ENCODE assay signal across 15 cellular contexts in genomic region chr11:122038543-122038942, GRCh38.
DNase-seq lines count a peak whose midpoint lies in the region; ATAC-seq and TF ChIP-seq lines count a peak whose summit lies in the region.
"Had no signal": no experiment of that assay in that cellular context is flagged by ENCODE, and none has a peak within 500 bp of the region (broad histone marks: within the 10 kb centered on the region; RNA-seq: fewer than 3 reads in every experiment).

No MANE protein-coding gene starts in this region.

- H3K4me3 ChIP-seq in GM23248 = no peak overlapping the region
- H3K4me3 ChIP-seq in SJSA1 = no peak overlapping the region
- no peak overlapping the region for H3K4me3 ChIP-seq in fibroblast of pulmonary artery (replicated peaks; ENCODE audit: low read depth, low read length)
- no peak overlapping the region for H3K4me3 ChIP-seq in aorta (ENCODE audit: low read length in 2 of 2)
- H3K4me3 ChIP-seq: hepatocyte, spleen, uterus had no signal

- ATAC-seq in aorta (ENCODE audit: low FRiP score) = no peak
- no peak for ATAC-seq in GM18517 (IDR thresholded peaks at IDR 0.05; ENCODE audit: unreplicated experiment)
- ATAC-seq in GM21515 (IDR thresholded peaks at IDR 0.05; ENCODE audit: unreplicated experiment) = no peak
- ATAC-seq: activated CD4-positive, CD25-positive, alpha-beta regulatory T cell treated with anti-CD3 and anti-CD28 coated beads, Interleukin-2, amount 50 U/mL, for 24 hours had no signal

- peaks cover 6% of the 10 kb centered on the region; the same call in 1 of the 2 replicates for H3K79me2 ChIP-seq in GM23248 (ENCODE audit: insufficient read depth)
- H3K79me2 ChIP-seq: hepatocyte had no signal

- in situ Hi-C loops in GM23248 (cut with MboI) = no loop called here

- no peak overlapping the region for H3K4me3 Mint-ChIP-seq in osteocyte (ENCODE audit: unreplicated experiment)
- H3K4me3 Mint-ChIP-seq: naive B cell had no signal

- peaks cover 55% of the 10 kb centered on the region for H3K4me1 Mint-ChIP-seq in osteocyte (ENCODE audit: unreplicated experiment)
- H3K4me1 Mint-ChIP-seq: naive B cell had no signal

- H3K36me3 Mint-ChIP-seq in osteocyte (ENCODE audit: unreplicated experiment) = no peaks in the 10 kb centered on the region
- H3K36me3 Mint-ChIP-seq: naive B cell had no signal

- H2AFZ ChIP-seq in GM23248 = no peak overlapping the region
- H2AFZ ChIP-seq: hepatocyte had no signal

- intact Hi-C loops in aorta (cut with DNase I) = loop anchor here in 1 of 2 donors (5.0 kb wide), 1 partner anchor 164 kb away; no protein-coding TSS in a partner anchor

- peaks cover 98% of the 10 kb centered on the region for H3F3A ChIP-seq in GM23248 (ENCODE audit: insufficient read depth)

- peak overlapping the region; percentile 82 for H3K27ac Mint-ChIP-seq in osteocyte (ENCODE audit: unreplicated experiment)
- H3K27ac Mint-ChIP-seq: naive B cell had no signal

- H3K4me1 ChIP-seq in GM23248 (ENCODE audit: insufficient read depth) (peaks cover 91% of the 10 kb centered on the region), SJSA1 (replicated peaks) (peaks cover 51% of the 10 kb centered on the region), aorta (ENCODE audit: control insufficient read depth in 1 of 2, insufficient read depth in 2 of 2, low read length in 2 of 2) (peaks cover 3 to 8% of the 10 kb centered on the region in 2 donors)
- H3K4me1 ChIP-seq: spleen, uterus had no signal

- no peaks in the 10 kb centered on the region for H3K9me2 ChIP-seq in GM23248 (ENCODE audit: insufficient read depth)

- 18% methylated on average over 2 of the region's 2 CpGs for WGBS in GM23248 (ENCODE audit: low coverage in 1 of 2, low lambda C conversion rate in 2 of 2, missing lambda C conversion rate in 2 of 2), 2 experiments
- 33 to 48% methylated on average over 2 of the region's 2 CpGs for WGBS in aorta, 2 donors

- DNase-seq in GM23248 (peak; percentile 89), SJSA1 (ENCODE audit: low read depth in 1 of 2, low spot score in 2 of 2) (peak; percentile 41 to 78), fibroblast of pulmonary artery (ENCODE audit: low read depth) (peak; percentile 85), osteocyte (ENCODE audit: extremely low spot score, unreplicated experiment) (no peak), NCI-H2081 (lab: John Stamatoyannopoulos, UW) (no peak), aorta (no peak)
- DNase-seq: naive B cell, NCI-H2227 treated with DMSO at 0.1 percent for 48 hours, SHP77, spleen, uterus had no signal

- no peaks in the 10 kb centered on the region for H3K27me3 ChIP-seq in GM23248 (replicated peaks; ENCODE audit: insufficient read depth)
- H3K27me3 ChIP-seq in SJSA1 (replicated peaks) = no peaks in the 10 kb centered on the region
- H3K27me3 ChIP-seq in aorta (ENCODE audit: control insufficient read depth in 1 of 2, insufficient read depth in 2 of 2, low read length in 1 of 2) = no peaks in the 10 kb centered on the region
- H3K27me3 ChIP-seq: hepatocyte, spleen, uterus had no signal

- TF ChIP-seq CTCF in fibroblast of pulmonary artery (IDR thresholded peaks at IDR 0.05; ENCODE audit: low read length, missing control alignments) (no peak), osteocyte (IDR thresholded peaks at IDR 0.05) (no peak)

- no peaks in the 10 kb centered on the region for H4K20me1 ChIP-seq in GM23248 (ENCODE audit: insufficient read depth)

- H3K27ac ChIP-seq in GM23248 (peak overlapping the region; percentile 81), SJSA1 (peak overlapping the region; percentile 96), aorta (ENCODE audit: low read depth in 1 of 2, low read length in 2 of 2) (no peak overlapping the region)
- H3K27ac ChIP-seq: hepatocyte, spleen, uterus had no signal

- H3K9ac ChIP-seq in GM23248 = no peak overlapping the region

- H3K27me3 Mint-ChIP-seq in osteocyte (ENCODE audit: unreplicated experiment) = no peaks in the 10 kb centered on the region

- peaks cover 8% of the 10 kb centered on the region for H3K9me3 Mint-ChIP-seq in osteocyte (ENCODE audit: unreplicated experiment)
- H3K9me3 Mint-ChIP-seq: naive B cell had no signal

- no peaks in the 10 kb centered on the region for H3K9me3 ChIP-seq in GM23248 (ENCODE audit: low read depth)
- no peaks in the 10 kb centered on the region for H3K9me3 ChIP-seq in SJSA1 (replicated peaks)
- no peaks in the 10 kb centered on the region for H3K9me3 ChIP-seq in aorta (ENCODE audit: control insufficient read depth, low read length)
- H3K9me3 ChIP-seq: spleen, uterus had no signal

- H3K36me3 ChIP-seq in GM23248 (ENCODE audit: low read depth) = peaks cover 7% of the 10 kb centered on the region; the same call in 1 of the 2 replicates
- H3K36me3 ChIP-seq in SJSA1 = no peaks in the 10 kb centered on the region
- H3K36me3 ChIP-seq in aorta (ENCODE audit: control insufficient read depth in 1 of 2, insufficient read depth in 2 of 2, low read length in 1 of 2) = no peaks in the 10 kb centered on the region
- H3K36me3 ChIP-seq: spleen, uterus had no signal

- H3K4me2 ChIP-seq in GM23248 (ENCODE audit: unreplicated experiment) = peak overlapping the region; percentile 5
- H3K4me2 ChIP-seq: hepatocyte had no signal

Comparison
In these comparisons a context has a peak if more than half of its experiments do, and no peak if none do; other contexts are left out.
1. DNase-seq: peak in GM23248 (single experiment), SJSA1 (2 of 2) and fibroblast of pulmonary artery (single experiment); none in osteocyte (single experiment), NCI-H2081 (0 of 2) and aorta (0 of 2).
2. H3K27ac ChIP-seq: peak in GM23248 (single experiment) and SJSA1 (single experiment); none in aorta (0 of 2).